In genomic region chr5:43854697-43855292, GRCh38 we compare ENCODE assay signal across 16 cellular contexts.
DNase-seq lines count a peak whose midpoint lies in the region; ATAC-seq and TF ChIP-seq lines count a peak whose summit lies in the region.
"Had no signal": no experiment of that assay in that cellular context is flagged by ENCODE, and none has a peak within 500 bp of the region (broad histone marks: within the 10 kb centered on the region; RNA-seq: fewer than 3 reads in every experiment).

No MANE protein-coding gene starts in this region.

- peaks cover 36% of the 10 kb centered on the region for H3K4me1 ChIP-seq in cardiac muscle cell (ENCODE audit: low read depth)
- H3K4me1 ChIP-seq in left ventricle myocardium inferior = peaks cover 24% of the 10 kb centered on the region
- H3K4me1 ChIP-seq: A549, prostate gland had no signal

- TF ChIP-seq CTCF in cardiac muscle cell (IDR thresholded peaks at IDR 0.05; ENCODE audit: low read depth, low read length) = no peak
- TF ChIP-seq CTCF in left ventricle myocardium inferior (IDR thresholded peaks at IDR 0.05; ENCODE audit: borderline replicate concordance) = no peak
- no peak for TF ChIP-seq CTCF in cardiac fibroblast (IDR thresholded peaks at IDR 0.05; ENCODE audit: low read depth, low read length)

- intact Hi-C loops in left ventricle myocardium inferior (cut with micrococcal nuclease) = no loop called here

- DNase-seq in cardiac muscle cell (ENCODE audit: low read depth in 1 of 2, low spot score in 1 of 2) (peak; percentile 10 to 51), left ventricle myocardium inferior (no peak), cardiac fibroblast (ENCODE audit: low read depth in 2 of 2) (peak; percentile 32 to 35), iris pigment epithelial cell (ENCODE audit: low read depth) (peak; percentile 3), DMS79 treated with DMSO at 0.1 percent for 48 hours (lab: John Stamatoyannopoulos, UW) (no peak)
- no peak for DNase-seq in activated CD8-positive, alpha-beta memory T cell treated with anti-CD3 and anti-CD28 coated beads for 24 hours
- DNase-seq: activated CD4-positive, alpha-beta T cell treated with anti-CD3 and anti-CD28 coated beads, Interleukin-2, amount 10 ng/mL, durations not matched to agents 24 days and 14 days; activated naive CD4-positive, alpha-beta T cell treated with Interleukin-2 at 50 U/mL for 16 hours; dorsolateral prefrontal cortex; SHP77; stimulated activated naive CD4-positive, alpha-beta T cell treated with Interleukin-2 at 50 U/mL for 16 hours had no signal

- H3K27me3 ChIP-seq in cardiac muscle cell (no peaks in the 10 kb centered on the region), left ventricle myocardium inferior (ENCODE audit: low read depth) (no peaks in the 10 kb centered on the region)
- H3K27me3 ChIP-seq: dorsolateral prefrontal cortex had no signal

- H3K4me3 ChIP-seq in cardiac muscle cell = no peak overlapping the region
- H3K4me3 ChIP-seq in left ventricle myocardium inferior = no peak overlapping the region
- H3K4me3 ChIP-seq in cardiac fibroblast (replicated peaks in 1 of 2; ENCODE audit: low read depth in 2 of 2, low read length in 2 of 2) = no peak overlapping the region
- H3K4me3 ChIP-seq: A549, dorsolateral prefrontal cortex, prostate gland had no signal

- H3K36me3 ChIP-seq in cardiac muscle cell (no peaks in the 10 kb centered on the region), left ventricle myocardium inferior (no peaks in the 10 kb centered on the region)
- H3K36me3 ChIP-seq: prostate gland had no signal

- H3K27ac ChIP-seq in cardiac muscle cell (peak overlapping the region; percentile 58), left ventricle myocardium inferior (replicated peaks) (no peak overlapping the region)
- H3K27ac ChIP-seq: A549, dorsolateral prefrontal cortex, prostate gland had no signal

- ATAC-seq in GM21723 (IDR thresholded peaks at IDR 0.05; ENCODE audit: unreplicated experiment) = no peak
- no peak for ATAC-seq in SK-N-SH treated with all-trans-retinoic acid at 6 μM for 48 hours
- ATAC-seq: A549, esophagus mucosa had no signal

- H3K9me3 ChIP-seq in cardiac muscle cell (ENCODE audit: low read depth) (no peaks in the 10 kb centered on the region), left ventricle myocardium inferior (replicated peaks) (no peaks in the 10 kb centered on the region)
- H3K9me3 ChIP-seq: A549, prostate gland had no signal

TF ChIP-seq in SK-N-SH treated with all-trans-retinoic acid at 6 μM for 48 hours, 23 proteins besides CTCF, POLR2A, EP300 and RAD21:
- TF ChIP-seq OSR1 (CRISPR knock-in tag; IDR thresholded peaks at IDR 0.05) = no peak

Comparison
In these comparisons a context has a peak if more than half of its experiments do, and no peak if none do; other contexts are left out.
1. DNase-seq: peak in cardiac muscle cell (2 of 2), cardiac fibroblast (2 of 2) and iris pigment epithelial cell (single experiment); none in left ventricle myocardium inferior (single experiment), DMS79 treated with DMSO at 0.1 percent for 48 hours (single experiment) and activated CD8-positive, alpha-beta memory T cell treated with anti-CD3 and anti-CD28 coated beads for 24 hours (single experiment).